ENCODE assay signal across 31 cellular contexts in genomic region chr6:170471458-170471857, GRCh38.
"Had no signal": no experiment of that assay in that cellular context is flagged by ENCODE, and none has a peak within 500 bp of the region (broad histone marks: within the 10 kb centered on the region; RNA-seq: fewer than 3 reads in every experiment).

No MANE protein-coding gene starts in this region.

- H3K4me2 ChIP-seq: smooth muscle cell had no signal

- H3K4me3 Mint-ChIP-seq: activated naive CD8-positive, alpha-beta T cell; effector memory CD8-positive, alpha-beta T cell; nephron progenitor cell; stimulated activated naive B cell treated with anti-CD40 and anti-IgM and Interleukin-4, amounts not matched to agents 10 μg/mL and 1 μg/mL and 100 μg/mL, for 72 hours had no signal

- H3K36me3 ChIP-seq: adrenal gland, cardiac muscle cell, heart right ventricle, lower lobe of right lung, ovary, stomach, suprapubic skin, tibial artery had no signal

- H3K4me1 ChIP-seq: adrenal gland, body of pancreas, lower lobe of right lung, psoas muscle, stomach, suprapubic skin, tibial artery had no signal

- H3K27me3 ChIP-seq: body of pancreas, cardiac muscle cell, ovary had no signal

- H3K9me3 Mint-ChIP-seq: effector memory CD8-positive, alpha-beta T cell had no signal

- H3K27ac ChIP-seq: adrenal gland, body of pancreas, heart right ventricle, lower lobe of right lung, ovary, psoas muscle, stomach, suprapubic skin, tibial artery, VCaP had no signal

- ATAC-seq: body of pancreas; effector memory CD8-positive, alpha-beta T cell; left lobe of liver; lower lobe of right lung; mucosa of descending colon; psoas muscle; stimulated activated naive B cell treated with anti-CD40 and anti-IgM and Interleukin-4, amounts not matched to agents 10 μg/mL and 1 μg/mL and 100 μg/mL, for 72 hours had no signal

- FAIRE-seq: endothelial cell of umbilical vein, TTC549 had no signal

- DNase-seq: activated CD4-positive, alpha-beta T cell treated with anti-CD3 and anti-CD28 coated beads for 4 hours; activated CD4-positive, alpha-beta T cell treated with anti-CD3 and anti-CD28 coated beads, Interleukin-2, amount 50 U/mL, for 4 hours; activated CD8-positive, alpha-beta memory T cell treated with anti-CD3 and anti-CD28 coated beads for 24 hours; activated effector memory CD4-positive, alpha-beta T cell treated with Interleukin-2 at 50 U/mL for 16 hours; activated naive CD4-positive, alpha-beta T cell treated with Interleukin-2 at 50 U/mL for 16 hours; adrenal gland; aorta; body of pancreas; cortex of kidney; effector memory CD8-positive, alpha-beta T cell; foreskin fibroblast; heart right ventricle; kidney glomerular epithelial cell; lower lobe of right lung; mesendoderm; mucosa of descending colon; nephron progenitor cell; ovary; psoas muscle; stimulated activated CD4-positive, alpha-beta T cell treated with anti-CD3 and anti-CD28 coated beads, Interleukin-2, amount 100 ng/mL, for 24 hours; stimulated activated naive B cell treated with anti-CD40 and anti-IgM and Interleukin-4, amounts not matched to agents 10 μg/mL and 1 μg/mL and 100 μg/mL, for 72 hours; stomach; tibial artery had no signal

- H3K36me3 Mint-ChIP-seq: activated naive CD8-positive, alpha-beta T cell; stimulated activated naive B cell treated with anti-CD40 and anti-IgM and Interleukin-4, amounts not matched to agents 10 μg/mL and 1 μg/mL and 100 μg/mL, for 72 hours had no signal

- H3K27ac Mint-ChIP-seq: activated naive CD8-positive, alpha-beta T cell; effector memory CD8-positive, alpha-beta T cell; stimulated activated naive B cell treated with anti-CD40 and anti-IgM and Interleukin-4, amounts not matched to agents 10 μg/mL and 1 μg/mL and 100 μg/mL, for 72 hours had no signal

- H3K9me3 ChIP-seq: adrenal gland, body of pancreas, lower lobe of right lung, mucosa of descending colon, ovary, psoas muscle, stomach, suprapubic skin, tibial artery had no signal

- H3K4me1 Mint-ChIP-seq: stimulated activated naive B cell treated with anti-CD40 and anti-IgM and Interleukin-4, amounts not matched to agents 10 μg/mL and 1 μg/mL and 100 μg/mL, for 72 hours had no signal

- H3K4me3 ChIP-seq: adrenal gland, body of pancreas, cardiac muscle cell, heart right ventricle, lower lobe of right lung, mucosa of descending colon, ovary, psoas muscle, smooth muscle cell, stomach, suprapubic skin, tibial artery had no signal
